Comparison of ENCODE assay signal across 12 cellular contexts in genomic region chr2:705971-706511, GRCh38. TPM values are rescaled to one million over a fixed set of nuclear protein-coding genes. Genes with fewer than 3 reads are reported as not detected.
DNase-seq lines count a peak whose midpoint lies in the region; ATAC-seq and FAIRE-seq lines count a peak whose summit lies in the region.
"Had no signal": no experiment of that assay in that cellular context is flagged by ENCODE, and none has a peak within 500 bp of the region (broad histone marks: within the 10 kb centered on the region; RNA-seq: fewer than 3 reads in every experiment).

No MANE protein-coding gene starts in this region.

- DNase-seq in GM18507 (ENCODE audit: extremely low spot score, insufficient read length, low read depth) (peak; percentile 40), SW480 (ENCODE audit: low spot score) (peak; percentile 61), retina (no peak), NOMO-1 treated with dmso at 0.1 percent for 144 hours (lab: John Stamatoyannopoulos, UW; ENCODE audit: unreplicated experiment) (no peak), hippocampal formation (lab: John Stamatoyannopoulos, UW) (no peak), occipital lobe (lab: John Stamatoyannopoulos, UW) (no peak)
- DNase-seq: body of pancreas, foreskin melanocyte, mesenchymal stem cell, NCI-H2171 treated with DMSO at 0.1 percent for 48 hours had no signal

- FAIRE-seq in GM18507 (lab: Jason Lieb, UNC), result no peak

- ATAC-seq in GM19372 (IDR thresholded peaks at IDR 0.05; ENCODE audit: low read depth, unreplicated experiment), result peak; percentile 88
- peak; percentile 95 for ATAC-seq in HG02885 (IDR thresholded peaks at IDR 0.05; ENCODE audit: poor library complexity, unreplicated experiment)

RNA-seq across cellular contexts. Expression of gene TMEM18, which starts 28.8 kb away (rescaled TPM):
- 19.8 TPM for total RNA-seq in occipital lobe

Comparison
In these comparisons a context has a peak if more than half of its experiments do, and no peak if none do; other contexts are left out.
1. DNase-seq: peak in GM18507 (single experiment) and SW480 (single experiment); none in retina (single experiment), NOMO-1 treated with dmso at 0.1 percent for 144 hours (single experiment), hippocampal formation (0 of 2) and occipital lobe (single experiment).